10 cellular contexts compared by ENCODE assay signal in the genomic region with DNA sequence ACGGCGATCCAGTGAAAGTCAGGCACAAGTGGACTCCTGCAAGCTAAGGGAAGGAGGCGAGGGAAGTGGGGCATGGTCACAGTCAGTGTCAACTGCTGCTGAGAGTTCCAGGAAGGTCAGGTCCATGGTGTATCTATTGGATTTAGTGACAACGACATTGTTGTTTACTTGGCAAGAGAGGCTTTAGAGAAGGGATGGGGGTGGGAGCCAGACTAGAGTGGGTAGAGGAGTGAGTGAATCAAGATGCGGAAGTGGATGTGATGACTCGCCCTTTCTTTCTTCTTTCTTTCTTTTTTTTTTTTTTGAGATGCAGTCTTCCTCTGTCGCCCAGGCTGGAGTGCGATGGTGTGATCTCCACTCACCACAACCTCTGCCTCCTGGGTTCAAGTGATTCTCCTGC. TPM values are rescaled to one million over a fixed set of nuclear protein-coding genes. Genes with fewer than 3 reads are reported as not detected.
DNase-seq lines count a peak whose midpoint lies in the region; TF ChIP-seq lines count a peak whose summit lies in the region.
"Had no signal": no experiment of that assay in that cellular context is flagged by ENCODE, and none has a peak within 500 bp of the region (broad histone marks: within the 10 kb centered on the region; RNA-seq: fewer than 3 reads in every experiment).

No MANE protein-coding gene starts in this region.

- TF ChIP-seq CTCF in spleen (IDR thresholded peaks at IDR 0.05 in 8 of 11, conservative IDR thresholded peaks at IDR 0.05 in 3 of 11) (no peak), GM10266 (IDR thresholded peaks at IDR 0.05; ENCODE audit: control insufficient read depth, insufficient read depth, low read depth, missing control alignments) (no peak), nephron progenitor cell (IDR thresholded peaks at IDR 0.05) (no peak)

- DNase-seq in SKM-1 treated with dmso at 0.1 percent for 144 hours (lab: John Stamatoyannopoulos, UW; ENCODE audit: unreplicated experiment): peak; percentile 9
- no peak for DNase-seq in SKM-1 (lab: John Stamatoyannopoulos, UW; ENCODE audit: unreplicated experiment)
- DNase-seq in SIG-M5 treated with dmso at 0.1 percent for 504 hours (lab: John Stamatoyannopoulos, UW; ENCODE audit: unreplicated experiment): peak; percentile 89
- peak; percentile 21 for DNase-seq in astrocyte of the hippocampus (ENCODE audit: low read depth, low spot score)
- DNase-seq in spleen: no peak
- DNase-seq in GM10266 (ENCODE audit: extremely low spot score): no peak
- no peak for DNase-seq in ureter (ENCODE audit: low spot score)
- DNase-seq in nephron progenitor cell: no peak
- DNase-seq: hippocampal formation, NCI-H2081 had no signal

- H3K4me3 Mint-ChIP-seq in nephron progenitor cell: no peak overlapping the region

- H3K4me3 ChIP-seq in spleen: no peak overlapping the region

- peaks cover 0 to 7% (median 0%) of the 10 kb centered on the region in 6 donors for H3K36me3 ChIP-seq in spleen

- H3K4me1 Mint-ChIP-seq in nephron progenitor cell: no peaks in the 10 kb centered on the region

- H3K4me1 ChIP-seq in spleen: peaks cover 0 to 31% (median 17%) of the 10 kb centered on the region in 6 donors

- TF ChIP-seq POLR2A in spleen (IDR thresholded peaks at IDR 0.05): no peak

- intact Hi-C loops in spleen (cut with DNase I; ENCODE audit: low total_unique reads): no loop called here

- H3K27ac ChIP-seq in spleen: peak overlapping the region in 5 of 8 donors; percentile 10 to 85 (median 75)

- WGBS in spleen, 5 donors: 56 to 71% (median 63%) methylated on average over 8 of the region's 8 CpGs

- H3K36me3 Mint-ChIP-seq in nephron progenitor cell (ENCODE audit: low read depth): no peaks in the 10 kb centered on the region

- no peaks in the 10 kb centered on the region for H3K27me3 ChIP-seq in spleen (replicated peaks in 1 of 7)

- no peak overlapping the region for H3K27ac Mint-ChIP-seq in nephron progenitor cell

- peaks cover 20% of the 10 kb centered on the region for H3K9me3 Mint-ChIP-seq in nephron progenitor cell

- peaks cover 23% of the 10 kb centered on the region for H3K27me3 Mint-ChIP-seq in nephron progenitor cell (ENCODE audit: low read depth, poor library complexity)

- H3K9me3 ChIP-seq in spleen: no peaks in the 10 kb centered on the region

RNA-seq across cellular contexts. Expression of gene P2RX7, which starts 12.5 kb away (rescaled TPM):
- total RNA-seq in spleen (10 to 100 TPM in 3 of 7 donors, 1 to 10 TPM in 4; 7.7 to 12.3 (median 9.7) TPM), ureter (1.8 TPM)
- 1 to 10 TPM; 1.8 to 5.2 (median 3.7) TPM for polyA plus RNA-seq in spleen

Comparison
In these comparisons a context has a peak if more than half of its experiments do, and no peak if none do; other contexts are left out.
1. DNase-seq: peak in SKM-1 treated with dmso at 0.1 percent for 144 hours (single experiment), SIG-M5 treated with dmso at 0.1 percent for 504 hours (single experiment) and astrocyte of the hippocampus (single experiment); none in SKM-1 (single experiment), spleen (single experiment), GM10266 (single experiment), ureter (single experiment) and nephron progenitor cell (single experiment).